In genomic region chr16:27355610-27356009, GRCh38 we compare ENCODE assay signal across 1 cellular context.
TF ChIP-seq lines count a peak whose summit lies in the region.

No MANE protein-coding gene starts in this region.

TF ChIP-seq in IMR-90, 13 proteins besides CTCF, POLR2A, EP300 and RAD21 (continued from another document):
- TF ChIP-seq SMC3 (IDR thresholded peaks at IDR 0.05; ENCODE audit: low read depth, low read length), result peak; percentile 40; the same call in 1 of the 2 replicates
- no peak for TF ChIP-seq MAZ (IDR thresholded peaks at IDR 0.05; ENCODE audit: borderline replicate concordance, low read depth, low read length)
